ENCODE assay signal across 2 cellular contexts in genomic region chr2:160028431-160029269, GRCh38.
TF ChIP-seq lines count a peak whose summit lies in the region.

No MANE protein-coding gene starts in this region.

TF ChIP-seq in endothelial cell of umbilical vein, 7 proteins besides CTCF, POLR2A, EP300 and RAD21:
- TF ChIP-seq MAX (IDR thresholded peaks at IDR 0.05; ENCODE audit: insufficient read depth, insufficient read length) (no peak), EZH2 (IDR thresholded peaks at IDR 0.05; ENCODE audit: borderline replicate concordance, low read depth, low read length, severe bottlenecking) (no peak), FOS (IDR thresholded peaks at IDR 0.05; ENCODE audit: borderline replicate concordance, insufficient read depth, low read length) (no peak), MYC (IDR thresholded peaks at IDR 0.05; ENCODE audit: low read depth, low read length) (no peak), JUN (IDR thresholded peaks at IDR 0.05; ENCODE audit: borderline replicate concordance, insufficient read depth, insufficient read length, low read depth) (no peak)

TF ChIP-seq in GM23338, 12 proteins besides CTCF, POLR2A, EP300 and RAD21:
- TF ChIP-seq, protein P1, sequence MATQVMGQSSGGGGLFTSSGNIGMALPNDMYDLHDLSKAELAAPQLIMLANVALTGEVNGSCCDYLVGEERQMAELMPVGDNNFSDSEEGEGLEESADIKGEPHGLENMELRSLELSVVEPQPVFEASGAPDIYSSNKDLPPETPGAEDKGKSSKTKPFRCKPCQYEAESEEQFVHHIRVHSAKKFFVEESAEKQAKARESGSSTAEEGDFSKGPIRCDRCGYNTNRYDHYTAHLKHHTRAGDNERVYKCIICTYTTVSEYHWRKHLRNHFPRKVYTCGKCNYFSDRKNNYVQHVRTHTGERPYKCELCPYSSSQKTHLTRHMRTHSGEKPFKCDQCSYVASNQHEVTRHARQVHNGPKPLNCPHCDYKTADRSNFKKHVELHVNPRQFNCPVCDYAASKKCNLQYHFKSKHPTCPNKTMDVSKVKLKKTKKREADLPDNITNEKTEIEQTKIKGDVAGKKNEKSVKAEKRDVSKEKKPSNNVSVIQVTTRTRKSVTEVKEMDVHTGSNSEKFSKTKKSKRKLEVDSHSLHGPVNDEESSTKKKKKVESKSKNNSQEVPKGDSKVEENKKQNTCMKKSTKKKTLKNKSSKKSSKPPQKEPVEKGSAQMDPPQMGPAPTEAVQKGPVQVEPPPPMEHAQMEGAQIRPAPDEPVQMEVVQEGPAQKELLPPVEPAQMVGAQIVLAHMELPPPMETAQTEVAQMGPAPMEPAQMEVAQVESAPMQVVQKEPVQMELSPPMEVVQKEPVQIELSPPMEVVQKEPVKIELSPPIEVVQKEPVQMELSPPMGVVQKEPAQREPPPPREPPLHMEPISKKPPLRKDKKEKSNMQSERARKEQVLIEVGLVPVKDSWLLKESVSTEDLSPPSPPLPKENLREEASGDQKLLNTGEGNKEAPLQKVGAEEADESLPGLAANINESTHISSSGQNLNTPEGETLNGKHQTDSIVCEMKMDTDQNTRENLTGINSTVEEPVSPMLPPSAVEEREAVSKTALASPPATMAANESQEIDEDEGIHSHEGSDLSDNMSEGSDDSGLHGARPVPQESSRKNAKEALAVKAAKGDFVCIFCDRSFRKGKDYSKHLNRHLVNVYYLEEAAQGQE (IDR thresholded peaks at IDR 0.05; ENCODE audit: unreplicated experiment): no peak
